1 cellular context compared by ENCODE assay signal in the genomic region with DNA sequence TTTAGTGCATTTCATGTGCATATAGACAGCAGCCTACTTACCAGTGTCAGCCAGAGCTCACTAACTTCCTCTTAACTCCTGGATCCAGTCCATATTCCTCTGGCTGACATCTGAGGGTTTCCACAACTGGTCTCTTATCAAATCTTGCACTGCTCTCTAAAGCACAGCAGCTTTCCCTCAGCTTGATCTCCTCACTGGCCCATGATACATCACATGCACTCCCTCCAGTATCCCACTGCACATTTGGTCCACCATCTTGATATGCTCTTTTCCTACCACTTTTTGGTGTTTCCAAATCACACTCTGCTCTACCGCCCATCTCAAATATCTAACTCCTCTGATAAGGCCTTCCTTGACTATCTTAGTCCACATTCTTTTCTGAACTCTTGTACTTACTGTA.
TF ChIP-seq lines count a peak whose summit lies in the region.

No MANE protein-coding gene starts in this region.

TF ChIP-seq in HepG2, 621 proteins besides CTCF, POLR2A, EP300 and RAD21:
- TF ChIP-seq, protein P1, sequence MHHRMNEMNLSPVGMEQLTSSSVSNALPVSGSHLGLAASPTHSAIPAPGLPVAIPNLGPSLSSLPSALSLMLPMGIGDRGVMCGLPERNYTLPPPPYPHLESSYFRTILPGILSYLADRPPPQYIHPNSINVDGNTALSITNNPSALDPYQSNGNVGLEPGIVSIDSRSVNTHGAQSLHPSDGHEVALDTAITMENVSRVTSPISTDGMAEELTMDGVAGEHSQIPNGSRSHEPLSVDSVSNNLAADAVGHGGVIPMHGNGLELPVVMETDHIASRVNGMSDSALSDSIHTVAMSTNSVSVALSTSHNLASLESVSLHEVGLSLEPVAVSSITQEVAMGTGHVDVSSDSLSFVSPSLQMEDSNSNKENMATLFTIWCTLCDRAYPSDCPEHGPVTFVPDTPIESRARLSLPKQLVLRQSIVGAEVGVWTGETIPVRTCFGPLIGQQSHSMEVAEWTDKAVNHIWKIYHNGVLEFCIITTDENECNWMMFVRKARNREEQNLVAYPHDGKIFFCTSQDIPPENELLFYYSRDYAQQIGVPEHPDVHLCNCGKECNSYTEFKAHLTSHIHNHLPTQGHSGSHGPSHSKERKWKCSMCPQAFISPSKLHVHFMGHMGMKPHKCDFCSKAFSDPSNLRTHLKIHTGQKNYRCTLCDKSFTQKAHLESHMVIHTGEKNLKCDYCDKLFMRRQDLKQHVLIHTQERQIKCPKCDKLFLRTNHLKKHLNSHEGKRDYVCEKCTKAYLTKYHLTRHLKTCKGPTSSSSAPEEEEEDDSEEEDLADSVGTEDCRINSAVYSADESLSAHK (CRISPR knock-in tag; IDR thresholded peaks at IDR 0.05; ENCODE audit: borderline replicate concordance) = no peak
- no peak for TF ChIP-seq ZNF746 (CRISPR knock-in tag; IDR thresholded peaks at IDR 0.05)
- TF ChIP-seq ZFP41 (CRISPR knock-in tag; IDR thresholded peaks at IDR 0.05; ENCODE audit: borderline replicate concordance) = no peak
- TF ChIP-seq ZNF256 (CRISPR knock-in tag; conservative IDR thresholded peaks at IDR 0.05) = no peak
- no peak for TF ChIP-seq ZBTB43 (CRISPR knock-in tag; conservative IDR thresholded peaks at IDR 0.05)
- TF ChIP-seq JUND (CRISPR knock-in tag; IDR thresholded peaks at IDR 0.05) = no peak
